In the genomic region with DNA sequence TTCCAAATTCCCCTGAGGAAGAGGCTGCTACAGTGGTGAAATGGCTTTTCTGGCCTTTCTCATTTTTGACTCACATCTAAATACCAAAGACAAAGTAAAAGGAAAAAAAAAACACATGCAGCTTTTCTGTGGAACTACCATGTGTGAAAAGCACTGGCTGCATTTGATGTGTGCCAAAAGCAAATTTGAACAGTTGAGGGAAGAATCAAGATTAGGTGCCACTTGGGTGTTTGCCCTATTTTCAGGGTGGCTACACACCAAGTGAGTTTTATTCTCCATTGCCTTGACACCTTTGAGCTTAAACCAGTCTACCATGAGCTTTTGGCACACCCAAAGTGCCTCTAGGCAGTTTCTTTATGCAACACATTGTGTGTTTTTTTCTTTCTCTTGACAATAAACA, we compare ENCODE assay signal across 9 cellular contexts.
"Had no signal": no experiment of that assay in that cellular context is flagged by ENCODE, and none has a peak within 500 bp of the region (broad histone marks: within the 10 kb centered on the region; RNA-seq: fewer than 3 reads in every experiment).

No MANE protein-coding gene starts in this region.

- DNase-seq: H9, HCEC 1CT, IMR-90, KG1 had no signal

- H2AFZ ChIP-seq: GM23338 had no signal

- H3K9me3 Mint-ChIP-seq: GM23338 had no signal

- H3K27ac Mint-ChIP-seq: GM23338, H9 had no signal

- H3K4me2 ChIP-seq: GM23338 had no signal

- H3K4me3 ChIP-seq: GM23338, K562 had no signal

- FAIRE-seq: H1, H54, HTR-8/SVneo, K562 had no signal

- ATAC-seq: GM23338, K562 had no signal

- H3K4me3 Mint-ChIP-seq: GM23338, H9 had no signal
